Comparison of ENCODE assay signal across 8 cellular contexts in genomic region chr15:68550498-68551295, GRCh38. TPM values are rescaled to one million over a fixed set of nuclear protein-coding genes. Genes with fewer than 3 reads are reported as not detected.
A peak's percentile ranks its signal among the peaks of the same experiment; 100 is the strongest.
DNase-seq lines count a peak whose midpoint lies in the region; ATAC-seq and TF ChIP-seq lines count a peak whose summit lies in the region.

No MANE protein-coding gene starts in this region.

- no peaks in the 10 kb centered on the region for H3K9me3 Mint-ChIP-seq in naive thymus-derived CD4-positive, alpha-beta T cell
- no peaks in the 10 kb centered on the region for H3K9me3 Mint-ChIP-seq in stimulated activated naive B cell treated with anti-CD40 and anti-IgM and Interleukin-4, amounts not matched to agents 10 μg/mL and 1 μg/mL and 100 μg/mL, for 72 hours

- H3K36me3 ChIP-seq in naive thymus-derived CD4-positive, alpha-beta T cell (ENCODE audit: control insufficient read depth in 2 of 3, insufficient read depth in 3 of 3, low read length in 3 of 3) = no peaks in the 10 kb centered on the region

- H3K4me3 Mint-ChIP-seq in naive thymus-derived CD4-positive, alpha-beta T cell = no peak overlapping the region
- no peak overlapping the region for H3K4me3 Mint-ChIP-seq in stimulated activated naive B cell treated with anti-CD40 and anti-IgM and Interleukin-4, amounts not matched to agents 10 μg/mL and 1 μg/mL and 100 μg/mL, for 72 hours

- peaks cover 0 to 3% (median 0%) of the 10 kb centered on the region in 7 donors for H3K4me1 Mint-ChIP-seq in naive thymus-derived CD4-positive, alpha-beta T cell
- peaks cover 6 to 7% of the 10 kb centered on the region in 2 donors for H3K4me1 Mint-ChIP-seq in stimulated activated naive B cell treated with anti-CD40 and anti-IgM and Interleukin-4, amounts not matched to agents 10 μg/mL and 1 μg/mL and 100 μg/mL, for 72 hours

- DNase-seq in ACHN (peak; percentile 51), GM13977 (ENCODE audit: low spot score) (peak; percentile 73), NCI-H510A treated with DMSO at 0.1 percent for 48 hours (lab: John Stamatoyannopoulos, UW) (peak; percentile 9), epithelial cell of esophagus (ENCODE audit: low read depth) (peak; percentile 71)
- DNase-seq in activated CD8-positive, alpha-beta memory T cell treated with anti-CD3 and anti-CD28 coated beads for 4 hours (ENCODE audit: low read depth in 2 of 2) = peak; percentile 45 to 49
- peak; percentile 32 to 77 (median 55) for DNase-seq in naive thymus-derived CD4-positive, alpha-beta T cell
- DNase-seq in stimulated activated naive B cell treated with anti-CD40 and anti-IgM and Interleukin-4, amounts not matched to agents 10 μg/mL and 1 μg/mL and 100 μg/mL, for 72 hours = peak; percentile 24

- H3K36me3 Mint-ChIP-seq in naive thymus-derived CD4-positive, alpha-beta T cell = no peaks in the 10 kb centered on the region
- no peaks in the 10 kb centered on the region for H3K36me3 Mint-ChIP-seq in stimulated activated naive B cell treated with anti-CD40 and anti-IgM and Interleukin-4, amounts not matched to agents 10 μg/mL and 1 μg/mL and 100 μg/mL, for 72 hours

- CTCF ChIA-PET in naive thymus-derived CD4-positive, alpha-beta T cell (lab: Charles Lee) = interaction anchor here (0.6 to 2.3 kb wide), 11 partner anchors 9 to 374 kb away, joined by 3 to 15 read pairs (median 5); no protein-coding TSS in a partner anchor

- POLR2A ChIA-PET in naive thymus-derived CD4-positive, alpha-beta T cell (lab: Charles Lee) = interaction anchor here (0.6 kb wide), 1 partner anchor 332 kb away, joined by 3 read pairs; no protein-coding TSS in a partner anchor

- in situ Hi-C loops in ACHN (cut with HindIII; ENCODE audit: low pct_ligation_motif_present, low pct_unique_long_range_greater_than_20kb, low sequenced_read_pairs) = no loop called here
- in situ Hi-C loops in GM13977 (cut with MboI; ENCODE audit: low pct_unique_long_range_greater_than_20kb, low sequenced_read_pairs, unreplicated experiment) = loop anchor here (25.0 kb wide), 2 partner anchors 112 to 337 kb away; no protein-coding TSS in a partner anchor

- no peak overlapping the region for H3K27ac Mint-ChIP-seq in naive thymus-derived CD4-positive, alpha-beta T cell
- no peak overlapping the region for H3K27ac Mint-ChIP-seq in stimulated activated naive B cell treated with anti-CD40 and anti-IgM and Interleukin-4, amounts not matched to agents 10 μg/mL and 1 μg/mL and 100 μg/mL, for 72 hours

- intact Hi-C loops in naive thymus-derived CD4-positive, alpha-beta T cell (cut with micrococcal nuclease) = loop anchor here (1.0 to 2.0 kb wide), 5 partner anchors 233 to 375 kb away; no protein-coding TSS in a partner anchor

- H3K27me3 ChIP-seq in naive thymus-derived CD4-positive, alpha-beta T cell (ENCODE audit: control insufficient read depth in 2 of 2, insufficient read depth in 2 of 2, low read length in 2 of 2) = peaks cover 0 to 3% of the 10 kb centered on the region in 2 donors

- no peaks in the 10 kb centered on the region for H3K9me3 ChIP-seq in naive thymus-derived CD4-positive, alpha-beta T cell (ENCODE audit: control insufficient read depth in 2 of 3, low read length in 3 of 3)

- TF ChIP-seq CTCF in GM13977 (IDR thresholded peaks at IDR 0.05; ENCODE audit: extremely low read depth, insufficient read depth, missing control alignments) (peak; percentile 79), epithelial cell of esophagus (IDR thresholded peaks at IDR 0.05; ENCODE audit: insufficient read depth, low read depth, low read length, missing control alignments) (peak; percentile 93)

- no peak overlapping the region for H3K27ac ChIP-seq in naive thymus-derived CD4-positive, alpha-beta T cell (ENCODE audit: low read depth, low read length)

- H3K4me3 ChIP-seq in epithelial cell of esophagus (ENCODE audit: low read length) = no peak overlapping the region
- no peak overlapping the region for H3K4me3 ChIP-seq in naive thymus-derived CD4-positive, alpha-beta T cell (ENCODE audit: low read length)

- peak; percentile 65 for ATAC-seq in naive thymus-derived CD4-positive, alpha-beta T cell
- ATAC-seq in stimulated activated naive B cell treated with anti-CD40 and anti-IgM and Interleukin-4, amounts not matched to agents 10 μg/mL and 1 μg/mL and 100 μg/mL, for 72 hours (replicated peaks) = peak; percentile 52 to 62
- ATAC-seq in GM21447 (IDR thresholded peaks at IDR 0.05; ENCODE audit: unreplicated experiment) = no peak

- peaks cover 32 to 49% (median 36%) of the 10 kb centered on the region in 5 donors for H3K27me3 Mint-ChIP-seq in naive thymus-derived CD4-positive, alpha-beta T cell
- H3K27me3 Mint-ChIP-seq in stimulated activated naive B cell treated with anti-CD40 and anti-IgM and Interleukin-4, amounts not matched to agents 10 μg/mL and 1 μg/mL and 100 μg/mL, for 72 hours = peaks cover 40 to 50% of the 10 kb centered on the region in 2 donors

- H3K4me1 ChIP-seq in naive thymus-derived CD4-positive, alpha-beta T cell (ENCODE audit: control insufficient read depth in 2 of 2, insufficient read depth in 2 of 2, low read length in 2 of 2) = no peaks in the 10 kb centered on the region

RNA-seq across cellular contexts. Expression of gene CORO2B, which starts 28.1 kb away (rescaled TPM):
- total RNA-seq in naive thymus-derived CD4-positive, alpha-beta T cell = under 1 TPM in 1 of 5 experiments, not detected in 4; 0.15 TPM
- polyA plus RNA-seq in naive thymus-derived CD4-positive, alpha-beta T cell = not detected

Comparison
In these comparisons a context has a peak if more than half of its experiments do, and no peak if none do; other contexts are left out.
1. DNase-seq: peak in every context shown above with its lines; median percentile 73 in GM13977; 71 in epithelial cell of esophagus; 55 in naive thymus-derived CD4-positive, alpha-beta T cell; 51 in ACHN; 47 in activated CD8-positive, alpha-beta memory T cell treated with anti-CD3 and anti-CD28 coated beads for 4 hours; 24 in stimulated activated naive B cell treated with anti-CD40 and anti-IgM and Interleukin-4, amounts not matched to agents 10 μg/mL and 1 μg/mL and 100 μg/mL, for 72 hours; 9 in NCI-H510A treated with DMSO at 0.1 percent for 48 hours.